Comparison of ENCODE assay signal across 36 cellular contexts in the genomic region with DNA sequence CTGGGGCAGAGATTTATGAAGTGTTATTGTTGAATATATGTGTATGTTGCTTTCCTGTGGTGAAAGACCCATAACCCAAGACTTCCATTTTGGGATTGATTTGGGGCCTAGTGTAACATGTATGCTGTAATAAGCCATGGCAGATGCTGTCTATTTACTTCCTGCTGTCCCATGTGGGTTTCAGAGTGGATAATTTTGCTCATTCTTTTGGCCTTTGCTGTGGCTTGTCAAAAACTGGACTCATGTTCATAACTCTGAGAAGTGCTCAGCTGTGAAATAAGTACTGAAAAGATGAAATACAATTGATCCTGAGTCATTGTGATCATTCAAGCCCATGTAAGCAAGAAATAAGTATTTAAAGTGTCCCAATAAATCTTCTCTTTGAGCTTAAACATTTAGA.
"Had no signal": no experiment of that assay in that cellular context is flagged by ENCODE, and none has a peak within 500 bp of the region (broad histone marks: within the 10 kb centered on the region; RNA-seq: fewer than 3 reads in every experiment).

No MANE protein-coding gene starts in this region.

- ATAC-seq: activated T-cell treated with anti-CD3 and anti-CD28 coated beads, Interleukin-2, amount 50 U/mL, for 4 hours; activated T-helper 17 cell treated with anti-CD3 and anti-CD28 coated beads, Interleukin-2, amount 50 U/mL, for 72 hours; PC-3 had no signal

- H3K36me3 ChIP-seq: ascending aorta, cardiac muscle cell, Peyer's patch had no signal

- H3K27me3 Mint-ChIP-seq: activated B cell treated with CpG ODN at 0.5 μM for 24 hours; activated CD4-positive, alpha-beta memory T cell treated with anti-CD3 and anti-CD28 coated beads for 36 hours; activated naive CD4-positive, alpha-beta T cell treated with anti-CD3 and anti-CD28 coated beads, Interleukin-2, amount 50 U/mL, for 24 hours; activated naive CD8-positive, alpha-beta T cell treated with anti-CD3 and anti-CD28 coated beads, Interleukin-2, amount 10 ng/mL, durations not matched to agents 7 days and 5 days; activated T-helper 17 cell treated with anti-CD3 and anti-CD28 coated beads, Interleukin-2, amount 50 U/mL, for 72 hours; central memory CD8-positive, alpha-beta T cell had no signal

- H3K27me3 ChIP-seq: ascending aorta, cardiac muscle cell, Peyer's patch had no signal

- H3K4me3 Mint-ChIP-seq: activated B cell treated with CpG ODN at 0.5 μM for 24 hours; activated CD4-positive, alpha-beta memory T cell treated with anti-CD3 and anti-CD28 coated beads for 36 hours; activated naive CD4-positive, alpha-beta T cell treated with anti-CD3 and anti-CD28 coated beads, Interleukin-2, amount 50 U/mL, for 24 hours; activated naive CD8-positive, alpha-beta T cell treated with anti-CD3 and anti-CD28 coated beads, Interleukin-2, amount 10 ng/mL, durations not matched to agents 7 days and 5 days; activated T-cell treated with anti-CD3 and anti-CD28 coated beads, Interleukin-2, amount 50 U/mL, for 4 hours; activated T-helper 17 cell treated with anti-CD3 and anti-CD28 coated beads, Interleukin-2, amount 50 U/mL, for 72 hours; central memory CD8-positive, alpha-beta T cell had no signal

- H3K4me1 ChIP-seq: ascending aorta, Peyer's patch had no signal

- H3K9me3 Mint-ChIP-seq: activated B cell treated with CpG ODN at 0.5 μM for 24 hours; activated CD4-positive, alpha-beta memory T cell treated with anti-CD3 and anti-CD28 coated beads for 36 hours; activated naive CD4-positive, alpha-beta T cell treated with anti-CD3 and anti-CD28 coated beads, Interleukin-2, amount 50 U/mL, for 24 hours; activated T-cell treated with anti-CD3 and anti-CD28 coated beads, Interleukin-2, amount 50 U/mL, for 4 hours; activated T-helper 17 cell treated with anti-CD3 and anti-CD28 coated beads, Interleukin-2, amount 50 U/mL, for 72 hours; central memory CD8-positive, alpha-beta T cell had no signal

- DNase-seq: activated B cell treated with CpG ODN at 0.5 μM for 24 hours; activated CD4-positive, alpha-beta memory T cell treated with anti-CD3 and anti-CD28 coated beads for 36 hours; activated CD4-positive, alpha-beta T cell treated with anti-CD3 and anti-CD28 coated beads for 4 hours; activated CD4-positive, alpha-beta T cell treated with anti-CD3 and anti-CD28 coated beads, Interleukin-2, amount 50 U/mL, for 1 hour; activated CD4-positive, CD25-positive, alpha-beta regulatory T cell treated with anti-CD3 and anti-CD28 coated beads, Interleukin-2, amount 50 U/mL, for 72 hours; activated CD8-positive, alpha-beta memory T cell treated with anti-CD3 and anti-CD28 coated beads, Interleukin-2, amount 50 U/mL, for 4 hours; activated effector memory CD4-positive, alpha-beta T cell treated with anti-CD3 and anti-CD28 coated beads, Interleukin-2, amount 50 U/mL, for 16 hours; activated naive CD4-positive, alpha-beta T cell treated with Interleukin-2 at 50 U/mL for 16 hours; activated naive CD8-positive, alpha-beta T cell treated with anti-CD3 and anti-CD28 coated beads, Interleukin-2, amount 10 ng/mL, durations not matched to agents 7 days and 5 days; activated T-cell treated with anti-CD3 and anti-CD28 coated beads for 4 hours; activated T-cell treated with anti-CD3 and anti-CD28 coated beads, Interleukin-2, amount 50 U/mL, for 4 hours; amygdala; Kasumi-1; KG1; MM.1S; NCI-H1092 treated with DMSO at 0.1 percent for 48 hours; NCI-H1417; NCI-H187 treated with DMSO at 0.1 percent for 48 hours; NCI-H2081; NCI-H345; NCI-H524 treated with DMSO at 0.1 percent for 48 hours; NCI-H748 treated with DMSO at 0.1 percent for 48 hours; NK-92 treated with Interleukin-12 subunit alpha and Interleukin-12 subunit beta, amount 100 ng/mL, for 24 hours; PC-3; Peyer's patch; RPMI8226; SW 1271; T-helper 1 cell; T-helper 2 cell; T-helper 9 cell had no signal

- H3K4me1 Mint-ChIP-seq: activated B cell treated with CpG ODN at 0.5 μM for 24 hours; activated naive CD4-positive, alpha-beta T cell treated with anti-CD3 and anti-CD28 coated beads, Interleukin-2, amount 50 U/mL, for 24 hours; activated naive CD8-positive, alpha-beta T cell treated with anti-CD3 and anti-CD28 coated beads, Interleukin-2, amount 10 ng/mL, durations not matched to agents 7 days and 5 days; activated T-helper 17 cell treated with anti-CD3 and anti-CD28 coated beads, Interleukin-2, amount 50 U/mL, for 72 hours; central memory CD8-positive, alpha-beta T cell had no signal

- H3K27ac ChIP-seq: ascending aorta, cardiac muscle cell, Peyer's patch, VCaP had no signal

- H3K36me3 Mint-ChIP-seq: activated CD4-positive, alpha-beta memory T cell treated with anti-CD3 and anti-CD28 coated beads for 36 hours; activated naive CD4-positive, alpha-beta T cell treated with anti-CD3 and anti-CD28 coated beads, Interleukin-2, amount 50 U/mL, for 24 hours; activated naive CD8-positive, alpha-beta T cell treated with anti-CD3 and anti-CD28 coated beads, Interleukin-2, amount 10 ng/mL, durations not matched to agents 7 days and 5 days had no signal

- H3K4me3 ChIP-seq: ascending aorta, cardiac muscle cell, Peyer's patch had no signal

- H3K27ac Mint-ChIP-seq: activated B cell treated with CpG ODN at 0.5 μM for 24 hours; activated CD4-positive, alpha-beta memory T cell treated with anti-CD3 and anti-CD28 coated beads for 36 hours; activated naive CD4-positive, alpha-beta T cell treated with anti-CD3 and anti-CD28 coated beads, Interleukin-2, amount 50 U/mL, for 24 hours; activated naive CD8-positive, alpha-beta T cell treated with anti-CD3 and anti-CD28 coated beads, Interleukin-2, amount 10 ng/mL, durations not matched to agents 7 days and 5 days; activated T-helper 17 cell treated with anti-CD3 and anti-CD28 coated beads, Interleukin-2, amount 50 U/mL, for 72 hours had no signal

- H3K9me3 ChIP-seq: ascending aorta, Peyer's patch had no signal
